Comparison of ENCODE assay signal across 18 cellular contexts in genomic region chr19:33444238-33444992, GRCh38.
"Had no signal": no experiment of that assay in that cellular context is flagged by ENCODE, and none has a peak within 500 bp of the region (broad histone marks: within the 10 kb centered on the region; RNA-seq: fewer than 3 reads in every experiment).

No MANE protein-coding gene starts in this region.

- ATAC-seq: activated CD8-positive, alpha-beta T cell treated with anti-CD3 and anti-CD28 coated beads for 36 hours; effector memory CD8-positive, alpha-beta T cell; left colon; right cardiac atrium had no signal

- H3K4me3 Mint-ChIP-seq: activated CD4-positive, alpha-beta T cell treated with anti-CD3 and anti-CD28 coated beads, Interleukin-2, amount 10 ng/mL, durations not matched to agents 24 days and 14 days; activated CD8-positive, alpha-beta T cell treated with anti-CD3 and anti-CD28 coated beads for 36 hours; activated naive CD4-positive, alpha-beta T cell treated with anti-CD3 and anti-CD28 coated beads, Interleukin-2, amount 50 U/mL, for 24 hours; activated T-cell treated with anti-CD3 and anti-CD28 coated beads, Interleukin-2, amount 50 U/mL, for 24 hours; dendritic cell treated with granulocyte-macrophage colony-stimulating factor and Interleukin-4, amounts not matched to agents 40 ng/mL and 50 ng/mL, for 4 days; effector memory CD8-positive, alpha-beta T cell had no signal

- H3K9me3 ChIP-seq: breast epithelium, prostate gland, tibial artery, uterus had no signal

- H3K4me3 ChIP-seq: breast epithelium, hepatocyte, prostate gland, tibial artery, uterus had no signal

- H3K27me3 ChIP-seq: breast epithelium, hepatocyte, tibial artery, uterus had no signal

- H3K36me3 ChIP-seq: breast epithelium, prostate gland, uterus had no signal

- H3K4me1 Mint-ChIP-seq: activated CD4-positive, alpha-beta T cell treated with anti-CD3 and anti-CD28 coated beads, Interleukin-2, amount 10 ng/mL, durations not matched to agents 24 days and 14 days; activated naive CD4-positive, alpha-beta T cell treated with anti-CD3 and anti-CD28 coated beads, Interleukin-2, amount 50 U/mL, for 24 hours had no signal

- H3K9me3 Mint-ChIP-seq: activated CD4-positive, alpha-beta T cell treated with anti-CD3 and anti-CD28 coated beads, Interleukin-2, amount 10 ng/mL, durations not matched to agents 24 days and 14 days; activated CD8-positive, alpha-beta T cell treated with anti-CD3 and anti-CD28 coated beads for 36 hours; activated naive CD4-positive, alpha-beta T cell treated with anti-CD3 and anti-CD28 coated beads, Interleukin-2, amount 50 U/mL, for 24 hours; activated T-cell treated with anti-CD3 and anti-CD28 coated beads, Interleukin-2, amount 50 U/mL, for 24 hours; dendritic cell treated with granulocyte-macrophage colony-stimulating factor and Interleukin-4, amounts not matched to agents 40 ng/mL and 50 ng/mL, for 4 days; effector memory CD8-positive, alpha-beta T cell had no signal

- H3K27ac ChIP-seq: breast epithelium, hepatocyte, prostate gland, tibial artery, uterus had no signal

- H3K27ac Mint-ChIP-seq: activated CD4-positive, alpha-beta T cell treated with anti-CD3 and anti-CD28 coated beads, Interleukin-2, amount 10 ng/mL, durations not matched to agents 24 days and 14 days; activated CD8-positive, alpha-beta T cell treated with anti-CD3 and anti-CD28 coated beads for 36 hours; activated naive CD4-positive, alpha-beta T cell treated with anti-CD3 and anti-CD28 coated beads, Interleukin-2, amount 50 U/mL, for 24 hours; activated T-cell treated with anti-CD3 and anti-CD28 coated beads, Interleukin-2, amount 50 U/mL, for 24 hours; dendritic cell treated with granulocyte-macrophage colony-stimulating factor and Interleukin-4, amounts not matched to agents 40 ng/mL and 50 ng/mL, for 4 days; effector memory CD8-positive, alpha-beta T cell had no signal

- DNase-seq: activated CD4-positive, alpha-beta T cell treated with anti-CD3 and anti-CD28 coated beads, Interleukin-2, amount 10 ng/mL, durations not matched to agents 24 days and 14 days; activated CD8-positive, alpha-beta T cell treated with anti-CD3 and anti-CD28 coated beads for 36 hours; activated T-cell treated with anti-CD3 and anti-CD28 coated beads, Interleukin-2, amount 50 U/mL, for 24 hours; cerebellar nuclear complex; effector memory CD8-positive, alpha-beta T cell; left colon; mammary epithelial cell; stimulated activated CD4-positive, alpha-beta T cell treated with anti-CD3 and anti-CD28 coated beads, Interleukin-4, amount 100 ng/mL, for 4 hours; stimulated activated naive CD4-positive, alpha-beta T cell; T-helper 9 cell had no signal

- H3K4me1 ChIP-seq: breast epithelium, prostate gland, tibial artery, uterus had no signal
